Comparison of ENCODE assay signal across 9 cellular contexts in genomic region chr5:27080147-27080546, GRCh38. TPM values are rescaled to one million over a fixed set of nuclear protein-coding genes. Genes with fewer than 3 reads are reported as not detected.
"Had no signal": no experiment of that assay in that cellular context is flagged by ENCODE, and none has a peak within 500 bp of the region (broad histone marks: within the 10 kb centered on the region; RNA-seq: fewer than 3 reads in every experiment).

No MANE protein-coding gene starts in this region.

- H3K27ac ChIP-seq: HL-60 had no signal

- H3K4me2 ChIP-seq: GM23338 had no signal

- H3K36me3 Mint-ChIP-seq: IgD-negative memory B cell had no signal

- H3K9me3 Mint-ChIP-seq: HFFc6 had no signal

- H3K4me3 ChIP-seq: GM23338, HAP-1 had no signal

- H3K4me3 Mint-ChIP-seq: GM23338, HFFc6, IgD-negative memory B cell had no signal

- H2AFZ ChIP-seq: GM23338 had no signal

- H3K36me3 ChIP-seq: HAP-1 had no signal

- H3K27ac Mint-ChIP-seq: GM23338, HFFc6, IgD-negative memory B cell had no signal

- H3K27me3 Mint-ChIP-seq: IgD-negative memory B cell had no signal

- H3K4me1 Mint-ChIP-seq: IgD-negative memory B cell had no signal

- ATAC-seq: GM23338, HCT116, HepG2 had no signal

- DNase-seq: HFFc6, KBM-7 had no signal

RNA-seq across cellular contexts. Expression of gene CDH9, which starts 41.8 kb away (rescaled TPM):
- total RNA-seq: HFFc6, HT1080 had no signal
- polyA plus RNA-seq: IgD-negative memory B cell had no signal
